7 cellular contexts compared by ENCODE assay signal in genomic region chr16:83895942-83896341, GRCh38.
"Had no signal": no experiment of that assay in that cellular context is flagged by ENCODE, and none has a peak within 500 bp of the region (broad histone marks: within the 10 kb centered on the region; RNA-seq: fewer than 3 reads in every experiment).

No MANE protein-coding gene starts in this region.

- H3K36me3 Mint-ChIP-seq: IgD-negative memory B cell had no signal

- FAIRE-seq: HTR-8/SVneo had no signal

- H3K27ac ChIP-seq: HL-60, KMS-11 had no signal

- DNase-seq: IMR-90, KBM-7, KG1 had no signal

- H3K4me2 ChIP-seq: KMS-11 had no signal

- H3K9ac ChIP-seq: KMS-11 had no signal

- H3K27ac Mint-ChIP-seq: IgD-negative memory B cell had no signal
